Comparison of ENCODE assay signal across 16 cellular contexts in genomic region chr6:3769610-3770009, GRCh38. TPM values are rescaled to one million over a fixed set of nuclear protein-coding genes. Genes with fewer than 3 reads are reported as not detected.
DNase-seq lines count a peak whose midpoint lies in the region; ATAC-seq and TF ChIP-seq lines count a peak whose summit lies in the region.
"Had no signal": no experiment of that assay in that cellular context is flagged by ENCODE, and none has a peak within 500 bp of the region (broad histone marks: within the 10 kb centered on the region; RNA-seq: fewer than 3 reads in every experiment).

No MANE protein-coding gene starts in this region.

- ATAC-seq in T-helper 17 cell (no peak), HG02981 (IDR thresholded peaks at IDR 0.05; ENCODE audit: unreplicated experiment) (no peak)
- peak in 1 of 2 donors; percentile 31 for ATAC-seq in stimulated activated naive B cell treated with anti-CD40 and anti-IgM and Interleukin-4, amounts not matched to agents 10 μg/mL and 1 μg/mL and 100 μg/mL, for 72 hours (replicated peaks)
- ATAC-seq: HCT116 had no signal

- H3K4me3 ChIP-seq in fibroblast of pulmonary artery (replicated peaks; ENCODE audit: low read depth, low read length), result no peak overlapping the region
- H3K4me3 ChIP-seq: SK-N-MC, skin epidermis had no signal

- no peak for TF ChIP-seq CTCF in fibroblast of pulmonary artery (IDR thresholded peaks at IDR 0.05; ENCODE audit: low read length, missing control alignments)

- H3K36me3 Mint-ChIP-seq in T-helper 17 cell (ENCODE audit: low read depth), result peaks cover 2% of the 10 kb centered on the region
- no peaks in the 10 kb centered on the region for H3K36me3 Mint-ChIP-seq in stimulated activated naive B cell treated with anti-CD40 and anti-IgM and Interleukin-4, amounts not matched to agents 10 μg/mL and 1 μg/mL and 100 μg/mL, for 72 hours
- H3K36me3 Mint-ChIP-seq: activated CD4-positive, alpha-beta memory T cell treated with anti-CD3 and anti-CD28 coated beads for 36 hours had no signal

- no peaks in the 10 kb centered on the region for H3K4me1 Mint-ChIP-seq in T-helper 17 cell
- peaks cover 39 to 70% of the 10 kb centered on the region in 2 donors for H3K4me1 Mint-ChIP-seq in stimulated activated naive B cell treated with anti-CD40 and anti-IgM and Interleukin-4, amounts not matched to agents 10 μg/mL and 1 μg/mL and 100 μg/mL, for 72 hours

- no peaks in the 10 kb centered on the region for H3K9me3 Mint-ChIP-seq in stimulated activated naive B cell treated with anti-CD40 and anti-IgM and Interleukin-4, amounts not matched to agents 10 μg/mL and 1 μg/mL and 100 μg/mL, for 72 hours
- H3K9me3 Mint-ChIP-seq: activated CD4-positive, alpha-beta memory T cell treated with anti-CD3 and anti-CD28 coated beads for 36 hours; activated T-helper 1 cell treated with anti-CD3 and anti-CD28 coated beads, Interleukin-12 subunit alpha, Interleukin-12 subunit beta, Interleukin-2, Interleukin-4 antibody, amounts not matched to agents 30 ng/mL and 10 ng/mL and 1 ng/mL, durations not matched to agents 14 hours and 24 hours and 36 hours; dendritic cell treated with granulocyte-macrophage colony-stimulating factor and Interleukin-4, amounts not matched to agents 40 ng/mL and 50 ng/mL, for 4 days had no signal

- DNase-seq in SIG-M5 treated with dmso at 0.1 percent for 504 hours (lab: John Stamatoyannopoulos, UW; ENCODE audit: unreplicated experiment) (peak; percentile 29), SIG-M5 (lab: John Stamatoyannopoulos, UW) (no peak), T-helper 17 cell (no peak), fibroblast of pulmonary artery (ENCODE audit: low read depth) (peak; percentile 77), NCI-H1694 treated with DMSO at 0.1 percent for 48 hours (lab: John Stamatoyannopoulos, UW) (no peak), COLO829 (ENCODE audit: low spot score) (no peak)
- no peak for DNase-seq in stimulated activated naive B cell treated with anti-CD40 and anti-IgM and Interleukin-4, amounts not matched to agents 10 μg/mL and 1 μg/mL and 100 μg/mL, for 72 hours
- DNase-seq: activated CD4-positive, alpha-beta memory T cell treated with anti-CD3 and anti-CD28 coated beads for 36 hours; Caco-2; NCI-H345 had no signal

- H3K9me3 ChIP-seq in T-helper 17 cell (ENCODE audit: control insufficient read depth, low read length, poor library complexity, severe bottlenecking), result no peaks in the 10 kb centered on the region

- H3K27me3 Mint-ChIP-seq in T-helper 17 cell, result peaks cover 41% of the 10 kb centered on the region
- H3K27me3 Mint-ChIP-seq in stimulated activated naive B cell treated with anti-CD40 and anti-IgM and Interleukin-4, amounts not matched to agents 10 μg/mL and 1 μg/mL and 100 μg/mL, for 72 hours, result no peaks in the 10 kb centered on the region

- H3K27ac Mint-ChIP-seq in T-helper 17 cell, result no peak overlapping the region
- peak overlapping the region; percentile 97 for H3K27ac Mint-ChIP-seq in stimulated activated naive B cell treated with anti-CD40 and anti-IgM and Interleukin-4, amounts not matched to agents 10 μg/mL and 1 μg/mL and 100 μg/mL, for 72 hours
- H3K27ac Mint-ChIP-seq: activated CD4-positive, alpha-beta memory T cell treated with anti-CD3 and anti-CD28 coated beads for 36 hours; activated T-helper 1 cell treated with anti-CD3 and anti-CD28 coated beads, Interleukin-12 subunit alpha, Interleukin-12 subunit beta, Interleukin-2, Interleukin-4 antibody, amounts not matched to agents 30 ng/mL and 10 ng/mL and 1 ng/mL, durations not matched to agents 14 hours and 24 hours and 36 hours; dendritic cell treated with granulocyte-macrophage colony-stimulating factor and Interleukin-4, amounts not matched to agents 40 ng/mL and 50 ng/mL, for 4 days had no signal

- H3K4me3 Mint-ChIP-seq in T-helper 17 cell, result peak overlapping the region; percentile 21
- H3K4me3 Mint-ChIP-seq in stimulated activated naive B cell treated with anti-CD40 and anti-IgM and Interleukin-4, amounts not matched to agents 10 μg/mL and 1 μg/mL and 100 μg/mL, for 72 hours, result peak overlapping the region; percentile 66 to 74
- H3K4me3 Mint-ChIP-seq: activated CD4-positive, alpha-beta memory T cell treated with anti-CD3 and anti-CD28 coated beads for 36 hours; activated T-helper 1 cell treated with anti-CD3 and anti-CD28 coated beads, Interleukin-12 subunit alpha, Interleukin-12 subunit beta, Interleukin-2, Interleukin-4 antibody, amounts not matched to agents 30 ng/mL and 10 ng/mL and 1 ng/mL, durations not matched to agents 14 hours and 24 hours and 36 hours; dendritic cell treated with granulocyte-macrophage colony-stimulating factor and Interleukin-4, amounts not matched to agents 40 ng/mL and 50 ng/mL, for 4 days had no signal

RNA-seq across cellular contexts. Expression of gene PXDC1, which starts 18.1 kb away (rescaled TPM):
- 1 to 10 TPM in 1 of 2 donors, under 1 TPM in 1; 0.72 to 3.6 TPM for total RNA-seq in T-helper 17 cell

Comparison
In these comparisons a context has a peak if more than half of its experiments do, and no peak if none do; other contexts are left out.
1. DNase-seq: peak in SIG-M5 treated with dmso at 0.1 percent for 504 hours (single experiment) and fibroblast of pulmonary artery (single experiment); none in SIG-M5 (single experiment), T-helper 17 cell (0 of 3), stimulated activated naive B cell treated with anti-CD40 and anti-IgM and Interleukin-4, amounts not matched to agents 10 μg/mL and 1 μg/mL and 100 μg/mL, for 72 hours (single experiment), NCI-H1694 treated with DMSO at 0.1 percent for 48 hours (single experiment) and COLO829 (single experiment).